In the genomic region with DNA sequence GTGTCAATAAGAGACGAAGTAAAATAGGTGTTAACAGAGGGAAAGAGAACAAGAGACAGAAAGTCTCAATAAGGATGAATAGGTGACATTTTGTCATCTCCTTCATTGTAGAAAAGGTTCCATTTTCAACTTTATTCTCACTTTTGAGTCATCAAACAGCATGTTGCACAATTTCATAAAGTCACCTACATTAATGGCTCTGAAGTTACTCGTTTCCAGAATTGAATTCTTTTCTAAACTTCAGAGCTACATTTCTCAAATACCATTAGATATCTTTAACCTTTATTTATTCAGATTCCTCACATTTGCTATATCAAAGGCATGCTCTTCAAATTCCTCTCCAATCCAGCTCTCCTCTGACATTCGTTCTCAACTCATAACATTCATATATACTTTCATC, we compare ENCODE assay signal across 16 cellular contexts. TPM values are rescaled to one million over a fixed set of nuclear protein-coding genes. Genes with fewer than 3 reads are reported as not detected.
"Had no signal": no experiment of that assay in that cellular context is flagged by ENCODE, and none has a peak within 500 bp of the region (broad histone marks: within the 10 kb centered on the region; RNA-seq: fewer than 3 reads in every experiment).

No MANE protein-coding gene starts in this region.

- H3K27me3 ChIP-seq: neural progenitor cell, sigmoid colon, spleen, upper lobe of right lung had no signal

- FAIRE-seq: colon had no signal

- H2AFZ ChIP-seq: neural progenitor cell had no signal

- H3K36me3 ChIP-seq: neural progenitor cell, sigmoid colon, spleen, upper lobe of right lung had no signal

- H3K4me1 ChIP-seq: neural progenitor cell, sigmoid colon, spleen, upper lobe of right lung had no signal

- DNase-seq: activated CD4-positive, alpha-beta memory T cell treated with anti-CD3 and anti-CD28 coated beads for 36 hours; activated naive CD8-positive, alpha-beta T cell treated with anti-CD3 and anti-CD28 coated beads for 36 hours; activated T-cell treated with anti-CD3 and anti-CD28 coated beads for 4 hours; amygdala; caudate nucleus; immature natural killer cell; mucosa of descending colon; naive thymus-derived CD4-positive, alpha-beta T cell; sigmoid colon; spleen; stimulated activated CD4-positive, alpha-beta T cell treated with anti-CD3 and anti-CD28 coated beads, Interleukin-4, amount 100 ng/mL, for 4 hours; T-helper 2 cell; upper lobe of right lung had no signal

- H3K4me2 ChIP-seq: neural progenitor cell had no signal

- H3K9me3 ChIP-seq: mucosa of descending colon, sigmoid colon, spleen, upper lobe of right lung had no signal

- ATAC-seq: mucosa of descending colon; naive thymus-derived CD4-positive, alpha-beta T cell; stimulated activated memory B cell treated with anti-CD40 and anti-IgM and Interleukin-4, amounts not matched to agents 10 μg/mL and 1 μg/mL and 100 μg/mL, for 72 hours; upper lobe of right lung had no signal

- H3K27ac ChIP-seq: neural progenitor cell, sigmoid colon, spleen, upper lobe of right lung had no signal

- H3K4me3 ChIP-seq: mucosa of descending colon, neural progenitor cell, sigmoid colon, spleen, upper lobe of right lung had no signal

- H3K9ac ChIP-seq: neural progenitor cell had no signal

RNA-seq across cellular contexts. Expression of gene ADAMTS6, which starts 13.1 kb away (rescaled TPM):
- polyA plus RNA-seq: immature natural killer cell had no signal
